8 cellular contexts compared by ENCODE assay signal in genomic region chr9:75027187-75028107, GRCh38.
DNase-seq lines count a peak whose midpoint lies in the region; ATAC-seq and TF ChIP-seq lines count a peak whose summit lies in the region.

No MANE protein-coding gene starts in this region.

- H3F3A ChIP-seq in SU-DHL-6 (ENCODE audit: insufficient read depth): peaks cover 15% of the 10 kb centered on the region

- H3K27ac ChIP-seq in SU-DHL-6 (ENCODE audit: low read depth, low read length) (peak overlapping the region; percentile 92), iPS DF 6.9 (ENCODE audit: low read length) (no peak overlapping the region)

- H3K27me3 ChIP-seq in SU-DHL-6 (ENCODE audit: low read length) (no peaks in the 10 kb centered on the region), iPS DF 6.9 (ENCODE audit: control insufficient read depth, insufficient read depth, low read length) (no peaks in the 10 kb centered on the region)

- no peaks in the 10 kb centered on the region for H3K4me1 ChIP-seq in iPS DF 6.9 (ENCODE audit: control insufficient read depth, insufficient read depth, low read length)

- H3K9me2 ChIP-seq in SU-DHL-6 (replicated peaks; ENCODE audit: insufficient read depth, low read length): no peaks in the 10 kb centered on the region

- WGBS in iPS DF 6.9 (ENCODE audit: insufficient coverage, insufficient read length): no CpG with 5 or more reads among the region's 59 CpGs

- peaks cover 5% of the 10 kb centered on the region; the same call in 1 of the 2 replicates for H4K20me1 ChIP-seq in SU-DHL-6 (ENCODE audit: low read depth, low read length)

- peak overlapping the region; percentile 86 for H2AFZ ChIP-seq in SU-DHL-6 (ENCODE audit: low read depth, low read length, severe bottlenecking)

- no peaks in the 10 kb centered on the region for H3K36me3 ChIP-seq in SU-DHL-6 (ENCODE audit: low read length)
- no peaks in the 10 kb centered on the region for H3K36me3 ChIP-seq in iPS DF 6.9 (ENCODE audit: control insufficient read depth, insufficient read depth, low read length)

- in situ Hi-C loops in astrocyte of the cerebellum (cut with HindIII; ENCODE audit: low sequenced_read_pairs): no loop called here

- H3K79me2 ChIP-seq in SU-DHL-6 (ENCODE audit: insufficient read depth, low read length): peaks cover 52% of the 10 kb centered on the region

- H3K9me3 ChIP-seq in SU-DHL-6 (ENCODE audit: insufficient read depth, low read length) (no peaks in the 10 kb centered on the region), iPS DF 6.9 (ENCODE audit: control insufficient read depth, insufficient read depth, low read length) (no peaks in the 10 kb centered on the region)

- H3K4me2 ChIP-seq in SU-DHL-6 (ENCODE audit: low read depth, low read length, poor library complexity, severe bottlenecking): peak overlapping the region; percentile 100

- ATAC-seq in GM21381 (IDR thresholded peaks at IDR 0.05; ENCODE audit: unreplicated experiment): peak; percentile 54

- DNase-seq in DMS53 treated with DMSO at 0.1 percent for 48 hours (lab: John Stamatoyannopoulos, UW; ENCODE audit: unreplicated experiment) (peak; percentile 5), HS-5 (ENCODE audit: low read depth) (peak; percentile 32), astrocyte of the cerebellum (ENCODE audit: low read depth) (no peak), iPS DF 6.9 (ENCODE audit: low read depth, low spot score) (no peak), skeletal muscle cell (ENCODE audit: low read depth) (no peak), NOMO-1 treated with dmso at 0.1 percent for 144 hours (lab: John Stamatoyannopoulos, UW; ENCODE audit: unreplicated experiment) (no peak)

- TF ChIP-seq CTCF in SU-DHL-6 (IDR thresholded peaks at IDR 0.05; ENCODE audit: insufficient read depth, low read length, poor library complexity, severe bottlenecking) (no peak), astrocyte of the cerebellum (IDR thresholded peaks at IDR 0.05; ENCODE audit: low read depth, low read length, missing control alignments) (no peak)

- H3K4me3 ChIP-seq in SU-DHL-6 (ENCODE audit: insufficient read depth, low read length, poor library complexity, severe bottlenecking): peak overlapping the region; percentile 81
- H3K4me3 ChIP-seq in astrocyte of the cerebellum (ENCODE audit: low read depth, low read length): peak overlapping the region; percentile 53
- peak overlapping the region; percentile 75 for H3K4me3 ChIP-seq in iPS DF 6.9 (ENCODE audit: low read length)
- H3K4me3 ChIP-seq in skeletal muscle cell (ENCODE audit: low read depth, low read length): peak overlapping the region; percentile 71

- H3K9ac ChIP-seq in SU-DHL-6 (ENCODE audit: low read length): peak overlapping the region; percentile 89

Comparison
In these comparisons a context has a peak if more than half of its experiments do, and no peak if none do; other contexts are left out.
1. DNase-seq: peak in DMS53 treated with DMSO at 0.1 percent for 48 hours (single experiment) and HS-5 (single experiment); none in astrocyte of the cerebellum (single experiment), iPS DF 6.9 (single experiment), skeletal muscle cell (single experiment) and NOMO-1 treated with dmso at 0.1 percent for 144 hours (single experiment).
2. Peak in every context shown above with its lines, with median percentiles within 50 percentile points of each other: H3K4me3 ChIP-seq.